In the genomic region with DNA sequence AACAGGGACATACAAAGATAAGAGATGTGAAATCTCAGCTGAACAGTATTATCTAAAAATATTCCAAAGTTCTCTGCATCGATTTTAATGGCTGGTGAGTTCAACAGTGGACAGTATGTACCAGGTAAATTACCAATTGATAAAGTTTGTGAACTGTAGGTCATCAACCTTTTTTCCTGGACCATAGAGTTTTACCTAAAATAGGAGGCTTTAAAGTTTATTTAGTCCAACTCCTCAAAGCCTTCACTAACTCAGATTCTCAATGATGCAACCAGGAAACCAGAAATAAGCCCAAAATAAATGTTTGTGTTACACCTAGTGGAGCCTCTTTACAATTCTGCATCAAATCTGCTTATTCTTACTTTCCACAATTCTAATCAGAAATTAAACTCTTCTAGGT, we compare ENCODE assay signal across 35 cellular contexts.
A peak's percentile ranks its signal among the peaks of the same experiment; 100 is the strongest.
DNase-seq lines count a peak whose midpoint lies in the region; ATAC-seq, FAIRE-seq and TF ChIP-seq lines count a peak whose summit lies in the region.
"Had no signal": no experiment of that assay in that cellular context is flagged by ENCODE, and none has a peak within 500 bp of the region (broad histone marks: within the 10 kb centered on the region; RNA-seq: fewer than 3 reads in every experiment).

No MANE protein-coding gene starts in this region.

- BruUV-seq in HepG2 (replicated peaks; lab: Mats Ljungman, UMichigan) = no TSS peak

- POLR2A ChIA-PET in HepG2 (lab: Yijun Ruan, JAX) = no interaction called here

- no peaks in the 10 kb centered on the region for H3K9me3 Mint-ChIP-seq in neural progenitor cell
- H3K9me3 Mint-ChIP-seq: CD4-positive, alpha-beta T cell; CD4-positive, CD25-positive, alpha-beta regulatory T cell; CD8-positive, alpha-beta memory T cell; CD8-positive, alpha-beta T cell had no signal

- H3K27me3 Mint-ChIP-seq in neural progenitor cell (ENCODE audit: insufficient read depth, low read depth) = no peaks in the 10 kb centered on the region
- H3K27me3 Mint-ChIP-seq: B cell; CD4-positive, alpha-beta memory T cell; CD4-positive, alpha-beta T cell; CD4-positive, CD25-positive, alpha-beta regulatory T cell; CD8-positive, alpha-beta memory T cell had no signal

- intact Hi-C loops in HepG2 (cut with micrococcal nuclease; ENCODE audit: unreplicated experiment) = no loop called here
- intact Hi-C loops in right lobe of liver (cut with DNase I) = no loop called here
- intact Hi-C loops in Right ventricle myocardium inferior (cut with DNase I) = no loop called here

- TF ChIP-seq EP300 in HepG2 (IDR thresholded peaks at IDR 0.05; ENCODE audit: low read depth in 2 of 2, low read length in 2 of 2) (no peak), HepG2 (CRISPR knock-in tag; IDR thresholded peaks at IDR 0.05; ENCODE audit: borderline replicate concordance) (no peak)

- H3K79me2 ChIP-seq in HepG2 (ENCODE audit: insufficient read depth, low read length) (no peaks in the 10 kb centered on the region), neural progenitor cell (ENCODE audit: low read depth) (no peaks in the 10 kb centered on the region)

- H3K27ac Mint-ChIP-seq in neural progenitor cell = no peak overlapping the region
- H3K27ac Mint-ChIP-seq: B cell; CD4-positive, alpha-beta T cell; CD4-positive, CD25-positive, alpha-beta regulatory T cell; CD8-positive, alpha-beta memory T cell; CD8-positive, alpha-beta T cell had no signal

- no peak for DNase-seq in HepG2 (ENCODE audit: low spot score)
- DNase-seq in left lobe of liver (ENCODE audit: low spot score) = no peak
- DNase-seq in right lobe of liver = no peak
- no peak for DNase-seq in neural progenitor cell (ENCODE audit: low spot score)
- no peak for DNase-seq in Right ventricle myocardium inferior (ENCODE audit: missing footprints)
- DNase-seq: 8988T; ACHN; AML-193; BE2C; C1 segment of cervical spinal cord; Caco-2; Calu3; CD4-positive, alpha-beta memory T cell; CD4-positive, alpha-beta T cell; CD4-positive, CD25-positive, alpha-beta regulatory T cell; CD8-positive, alpha-beta memory T cell; CD8-positive, alpha-beta T cell; COR-L47; DMS 273 treated with DMSO at 0.1 percent for 48 hours; DMS153; DMS53; DMS79; DMS79 treated with DMSO at 0.1 percent for 48 hours; DND-41; EL had no signal

- H3K4me2 ChIP-seq in HepG2 (ENCODE audit: low read depth, low read length) (no peak overlapping the region), neural progenitor cell (no peak overlapping the region)
- H3K4me2 ChIP-seq: A549; BLaER1; BLaER1 treated with 17β-estradiol and CSF1 and Interleukin-3, amounts not matched to agents 10 nM and 100 nM had no signal

- H3K36me3 ChIP-seq in liver (ENCODE audit: control insufficient read depth in 4 of 4, insufficient read depth in 3 of 4, low read depth in 1 of 4, low read length in 3 of 4) (peaks cover 2 to 20% (median 17%) of the 10 kb centered on the region in 4 donors), HepG2 (replicated peaks in 1 of 2; ENCODE audit: control insufficient read depth in 1 of 2, insufficient read depth in 2 of 2, low read length in 2 of 2) (peaks cover 20 to 48% of the 10 kb centered on the region in 2 experiments), right lobe of liver (peaks cover 0 to 8% (median 0%) of the 10 kb centered on the region in 4 donors), neural progenitor cell (peaks cover 3% of the 10 kb centered on the region)

- H3K4me3 Mint-ChIP-seq in neural progenitor cell = no peak overlapping the region
- H3K4me3 Mint-ChIP-seq: B cell; CD14-positive monocyte; CD4-positive, alpha-beta memory T cell; CD4-positive, alpha-beta T cell; CD4-positive, CD25-positive, alpha-beta regulatory T cell; CD8-positive, alpha-beta memory T cell; CD8-positive, alpha-beta T cell had no signal

- CTCF ChIA-PET in HepG2 (lab: Yijun Ruan, JAX; ENCODE audit: low intra/inter-chr PET ratio, low total read pairs) = no interaction called here

- H3K36me3 Mint-ChIP-seq in neural progenitor cell = peaks cover 30% of the 10 kb centered on the region

- no peak overlapping the region for H3K27ac ChIP-seq in liver (ENCODE audit: low read depth in 1 of 2, low read length in 2 of 2)
- no peak overlapping the region for H3K27ac ChIP-seq in HepG2 (ENCODE audit: extremely low read length, insufficient read depth, low read length)
- peak overlapping the region in 1 of 3 donors; percentile 52 for H3K27ac ChIP-seq in right lobe of liver
- no peak overlapping the region for H3K27ac ChIP-seq in neural progenitor cell
- H3K27ac ChIP-seq: 22Rv1; A549; BLaER1; BLaER1 treated with 17β-estradiol and CSF1 and Interleukin-3, amounts not matched to agents 10 nM and 100 nM; C4-2B had no signal

- H2AFZ ChIP-seq in HepG2 (ENCODE audit: low read length) = no peak overlapping the region
- H2AFZ ChIP-seq in neural progenitor cell (replicated peaks) = no peak overlapping the region

- H3K4me1 ChIP-seq in liver (ENCODE audit: control insufficient read depth in 4 of 4, insufficient read depth in 4 of 4, low read length in 3 of 4) (peaks cover 0 to 13% (median 8%) of the 10 kb centered on the region in 4 donors), HepG2 (ENCODE audit: insufficient read depth, low read length) (no peaks in the 10 kb centered on the region), right lobe of liver (peaks cover 0 to 27% (median 5%) of the 10 kb centered on the region in 4 donors), neural progenitor cell (no peaks in the 10 kb centered on the region)
- H3K4me1 ChIP-seq: A549; BE2C; BLaER1; BLaER1 treated with 17β-estradiol and CSF1 and Interleukin-3, amounts not matched to agents 10 nM and 100 nM; Caco-2 had no signal

- in situ Hi-C loops in HepG2 (cut with HindIII; ENCODE audit: extremely low pct_ligation_motif_present, low pct_unique_long_range_greater_than_20kb) = no loop called here

- no peak for ATAC-seq in HepG2
- ATAC-seq in left lobe of liver = peak; percentile 84
- ATAC-seq in right lobe of liver = peak; percentile 89 to 92 (median 90)
- ATAC-seq in Right ventricle myocardium inferior = no peak
- ATAC-seq: A549; CD8-positive, alpha-beta T cell had no signal

- TF ChIP-seq POLR2A in HepG2 (IDR thresholded peaks at IDR 0.05; ENCODE audit: insufficient read depth in 1 of 2, low read depth in 2 of 2, low read length in 2 of 2) (no peak), right lobe of liver (IDR thresholded peaks at IDR 0.05) (no peak)

- no peaks in the 10 kb centered on the region for H3K9me3 ChIP-seq in liver (ENCODE audit: control insufficient read depth in 4 of 4, low read length in 3 of 4)
- no peaks in the 10 kb centered on the region for H3K9me3 ChIP-seq in HepG2 (ENCODE audit: low read length)
- H3K9me3 ChIP-seq in right lobe of liver = no peaks in the 10 kb centered on the region
- H3K9me3 ChIP-seq in neural progenitor cell (ENCODE audit: low read depth) = no peaks in the 10 kb centered on the region
- H3K9me3 ChIP-seq: A549, BE2C, BLaER1, Caco-2 had no signal

- TF ChIP-seq RAD21 in liver (IDR thresholded peaks at IDR 0.05) (peak; percentile 57 to 64), HepG2 (CRISPR knock-in tag; IDR thresholded peaks at IDR 0.05) (no peak)

- H4K20me1 ChIP-seq in HepG2 (ENCODE audit: insufficient read depth, low read length) = no peaks in the 10 kb centered on the region
- no peaks in the 10 kb centered on the region for H4K20me1 ChIP-seq in neural progenitor cell (ENCODE audit: low read depth)
- H4K20me1 ChIP-seq: BLaER1; BLaER1 treated with 17β-estradiol and CSF1 and Interleukin-3, amounts not matched to agents 10 nM and 100 nM had no signal

- H3K4me3 ChIP-seq in liver (ENCODE audit: low read depth in 1 of 3, low read length in 3 of 3) = no peak overlapping the region
- no peak overlapping the region for H3K4me3 ChIP-seq in HepG2 (replicated peaks in 1 of 3; ENCODE audit: insufficient read depth in 1 of 3, low read depth in 2 of 3, low read length in 3 of 3)
- no peak overlapping the region for H3K4me3 ChIP-seq in right lobe of liver
- no peak overlapping the region for H3K4me3 ChIP-seq in neural progenitor cell
- H3K4me3 ChIP-seq: A549; BLaER1; BLaER1 treated with 17β-estradiol and CSF1 and Interleukin-3, amounts not matched to agents 10 nM and 100 nM had no signal

- no peaks in the 10 kb centered on the region for H3F3A ChIP-seq in neural progenitor cell (ENCODE audit: low read depth)

- H3K4me1 Mint-ChIP-seq in neural progenitor cell = no peaks in the 10 kb centered on the region
- H3K4me1 Mint-ChIP-seq: B cell; CD14-positive monocyte; CD4-positive, alpha-beta memory T cell; CD8-positive, alpha-beta memory T cell had no signal

- H3K27me3 ChIP-seq in liver (ENCODE audit: control insufficient read depth in 4 of 4, insufficient read depth in 4 of 4, low read length in 3 of 4) (no peaks in the 10 kb centered on the region), HepG2 (ENCODE audit: control insufficient read depth in 1 of 2, insufficient read depth in 2 of 2, low read length in 2 of 2) (no peaks in the 10 kb centered on the region), right lobe of liver (no peaks in the 10 kb centered on the region), neural progenitor cell (no peaks in the 10 kb centered on the region)
- H3K27me3 ChIP-seq: BE2C; BLaER1; BLaER1 treated with 17β-estradiol and CSF1 and Interleukin-3, amounts not matched to agents 10 nM and 100 nM had no signal

- FAIRE-seq in HepG2 (lab: Jason Lieb, UNC) = no peak
- FAIRE-seq: A204.1, A549, D721Med had no signal

- no peak for TF ChIP-seq CTCF in liver (IDR thresholded peaks at IDR 0.05; ENCODE audit: low read depth, low read length, missing input control)
- no peak for TF ChIP-seq CTCF in HepG2 (CRISPR knock-in tag; IDR thresholded peaks at IDR 0.05)
- TF ChIP-seq CTCF in right lobe of liver (IDR thresholded peaks at IDR 0.05) = peak; percentile 5 to 19 (median 14)
- TF ChIP-seq CTCF in neural progenitor cell (IDR thresholded peaks at IDR 0.05) = no peak

- 49% methylated on average over 1 of the region's 1 CpG for WGBS in liver
- WGBS in HepG2 (ENCODE audit: low lambda C conversion rate) = 100% methylated on average over 1 of the region's 1 CpG
- 32% methylated on average over 1 of the region's 1 CpG for WGBS in right lobe of liver (ENCODE audit: insufficient coverage, low coverage, low lambda C conversion rate, missing lambda C conversion rate)

- H3K9ac ChIP-seq in liver (ENCODE audit: low read depth in 1 of 2, low read length in 2 of 2) (no peak overlapping the region), HepG2 (ENCODE audit: insufficient read depth, low read depth, low read length) (no peak overlapping the region), neural progenitor cell (no peak overlapping the region)
- H3K9ac ChIP-seq: BLaER1; BLaER1 treated with 17β-estradiol and CSF1 and Interleukin-3, amounts not matched to agents 10 nM and 100 nM had no signal

TF ChIP-seq in liver, 16 proteins besides CTCF, POLR2A, EP300 and RAD21 (continues in another document):
- TF ChIP-seq EGR1 (IDR thresholded peaks at IDR 0.05; ENCODE audit: low read depth in 2 of 2) = peak in 1 of 2 donors; percentile 56
- peak; percentile 69 for TF ChIP-seq HNF4G (IDR thresholded peaks at IDR 0.05)
- peak; percentile 50 for TF ChIP-seq NR2F2 (IDR thresholded peaks at IDR 0.05)
- peak; percentile 44 for TF ChIP-seq FOXA2 (IDR thresholded peaks at IDR 0.05)

TF ChIP-seq in HepG2, 621 proteins besides CTCF, POLR2A, EP300 and RAD21 (continues in another document):
- TF ChIP-seq ZBTB3 (CRISPR knock-in tag; IDR thresholded peaks at IDR 0.05; ENCODE audit: borderline replicate concordance, low read depth) (no peak), SIN3B (IDR thresholded peaks at IDR 0.05; ENCODE audit: low read length) (no peak), ZNF720 (CRISPR knock-in tag; IDR thresholded peaks at IDR 0.05) (no peak), MAFF (IDR thresholded peaks at IDR 0.05; ENCODE audit: low read depth, low read length) (no peak)

Comparison
In these comparisons a context has a peak if more than half of its experiments do, and no peak if none do; other contexts are left out.
1. CTCF ChIP-seq: peak in right lobe of liver (4 of 4); none in liver (single experiment), HepG2 (single experiment) and neural progenitor cell (single experiment).
2. ATAC-seq: peak in left lobe of liver (single experiment) and right lobe of liver (4 of 4); none in HepG2 (single experiment) and Right ventricle myocardium inferior (single experiment).